16 cellular contexts compared by ENCODE assay signal in the genomic region with DNA sequence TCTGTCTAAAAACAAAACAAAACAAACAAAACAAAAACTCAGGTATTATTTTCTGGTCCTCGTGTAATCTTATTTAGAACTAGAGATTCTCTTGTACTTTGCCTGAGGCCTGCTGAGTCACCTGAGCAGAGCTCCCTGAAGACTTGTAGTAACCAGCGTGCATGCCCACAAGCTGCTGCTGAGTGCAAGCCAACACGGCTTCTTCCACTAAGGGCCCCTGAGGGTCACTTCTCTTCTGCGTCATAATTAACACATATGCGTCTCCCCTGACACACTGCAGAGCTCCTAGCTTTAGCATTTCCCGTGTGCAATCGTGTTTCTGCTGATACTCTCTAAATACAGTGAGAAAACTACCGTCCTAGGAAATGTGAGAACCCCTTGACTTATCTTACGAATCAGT. TPM values are rescaled to one million over a fixed set of nuclear protein-coding genes. Genes with fewer than 3 reads are reported as not detected.
DNase-seq lines count a peak whose midpoint lies in the region; ATAC-seq and TF ChIP-seq lines count a peak whose summit lies in the region.
"Had no signal": no experiment of that assay in that cellular context is flagged by ENCODE, and none has a peak within 500 bp of the region (broad histone marks: within the 10 kb centered on the region; RNA-seq: fewer than 3 reads in every experiment).

No MANE protein-coding gene starts in this region.

- no peaks in the 10 kb centered on the region for H3K36me3 ChIP-seq in PC-9 (ENCODE audit: low read depth)
- H3K36me3 ChIP-seq in suprapubic skin: no peaks in the 10 kb centered on the region
- no peaks in the 10 kb centered on the region for H3K36me3 ChIP-seq in Peyer's patch

- ATAC-seq in central memory CD8-positive, alpha-beta T cell (replicated peaks; ENCODE audit: extremely low read depth, poor library complexity, severe bottlenecking): no peak
- ATAC-seq in HG03354 (IDR thresholded peaks at IDR 0.05; ENCODE audit: poor library complexity, severe bottlenecking, unreplicated experiment): no peak
- ATAC-seq: HCT116; left colon; stimulated activated naive B cell treated with anti-CD40 and anti-IgM and Interleukin-4, amounts not matched to agents 10 μg/mL and 1 μg/mL and 100 μg/mL, for 72 hours had no signal

- H3K4me2 ChIP-seq in PC-9: no peak overlapping the region

- peaks cover 15% of the 10 kb centered on the region for H3K4me1 Mint-ChIP-seq in central memory CD8-positive, alpha-beta T cell

- TF ChIP-seq CTCF in PC-9 (conservative IDR thresholded peaks at IDR 0.05): no peak
- no peak for TF ChIP-seq CTCF in suprapubic skin (IDR thresholded peaks at IDR 0.05)
- TF ChIP-seq CTCF in Peyer's patch (IDR thresholded peaks at IDR 0.05): no peak

- peak; percentile 45 for DNase-seq in stimulated activated CD4-positive, alpha-beta T cell treated with anti-CD3 and anti-CD28 coated beads, Interleukin-15, amount 100 ng/mL, for 24 hours
- no peak for DNase-seq in stimulated activated CD4-positive, alpha-beta T cell treated with anti-CD3 and anti-CD28 coated beads, Interleukin-4, amount 100 ng/mL, for 1 hour
- DNase-seq in PC-9 (peak; percentile 45 to 47), suprapubic skin (ENCODE audit: low spot score in 2 of 2) (no peak), Peyer's patch (no peak), NCI-H69 (lab: John Stamatoyannopoulos, UW) (no peak)
- no peak for DNase-seq in central memory CD8-positive, alpha-beta T cell (ENCODE audit: low spot score in 2 of 2)
- DNase-seq: effector CD8-positive, alpha-beta T cell; GF-D8; left colon; NCI-H510A treated with DMSO at 0.1 percent for 48 hours; stimulated activated naive B cell treated with anti-CD40 and anti-IgM and Interleukin-4, amounts not matched to agents 10 μg/mL and 1 μg/mL and 100 μg/mL, for 72 hours; T-helper 9 cell had no signal

- H3F3A ChIP-seq in PC-9 (ENCODE audit: insufficient read depth, low read depth): peaks cover 10% of the 10 kb centered on the region; the same call in 1 of the 2 replicates

- H3K4me3 ChIP-seq in PC-9 (no peak overlapping the region), suprapubic skin (no peak overlapping the region), Peyer's patch (no peak overlapping the region)

- no peaks in the 10 kb centered on the region for H4K20me1 ChIP-seq in PC-9 (ENCODE audit: insufficient read depth)

- peaks cover 5% of the 10 kb centered on the region for H3K36me3 Mint-ChIP-seq in central memory CD8-positive, alpha-beta T cell (ENCODE audit: insufficient read depth)
- H3K36me3 Mint-ChIP-seq: stimulated activated naive B cell treated with anti-CD40 and anti-IgM and Interleukin-4, amounts not matched to agents 10 μg/mL and 1 μg/mL and 100 μg/mL, for 72 hours had no signal

- H3K9me3 ChIP-seq in PC-9 (ENCODE audit: insufficient read depth, low read depth) (no peaks in the 10 kb centered on the region), suprapubic skin (no peaks in the 10 kb centered on the region), Peyer's patch (no peaks in the 10 kb centered on the region)

- WGBS in suprapubic skin: 67% methylated on average over 9 of the region's 9 CpGs

- no peak overlapping the region for H2AFZ ChIP-seq in PC-9

- POLR2A ChIA-PET in PC-9 (lab: Charles Lee; ENCODE audit: unreplicated experiment): interaction anchor here (1.0 kb wide), 1 partner anchor 1378 kb away, joined by 5 read pairs; no protein-coding TSS in a partner anchor

- CTCF ChIA-PET in PC-9 (lab: Charles Lee): no interaction called here

- TF ChIP-seq POLR2A in suprapubic skin (IDR thresholded peaks at IDR 0.05): no peak
- no peak for TF ChIP-seq POLR2A in Peyer's patch (IDR thresholded peaks at IDR 0.05)

- H3K9me3 Mint-ChIP-seq in central memory CD8-positive, alpha-beta T cell: no peaks in the 10 kb centered on the region

- H3K27me3 ChIP-seq in PC-9 (ENCODE audit: insufficient read depth, low read depth): no peaks in the 10 kb centered on the region
- H3K27me3 ChIP-seq in suprapubic skin: no peaks in the 10 kb centered on the region
- no peaks in the 10 kb centered on the region for H3K27me3 ChIP-seq in Peyer's patch

- H3K4me3 Mint-ChIP-seq in central memory CD8-positive, alpha-beta T cell: no peak overlapping the region
- H3K4me3 Mint-ChIP-seq: B cell; stimulated activated naive B cell treated with anti-CD40 and anti-IgM and Interleukin-4, amounts not matched to agents 10 μg/mL and 1 μg/mL and 100 μg/mL, for 72 hours had no signal

- H3K27me3 Mint-ChIP-seq in central memory CD8-positive, alpha-beta T cell: no peaks in the 10 kb centered on the region

- no TSS peak for BruUV-seq in PC-9 (replicated peaks; lab: Mats Ljungman, UMichigan)

- H3K4me1 ChIP-seq in PC-9 (replicated peaks; ENCODE audit: insufficient read depth) (peaks cover 9% of the 10 kb centered on the region), suprapubic skin (peaks cover 9% of the 10 kb centered on the region), Peyer's patch (no peaks in the 10 kb centered on the region)

- no peak overlapping the region for H3K27ac ChIP-seq in PC-9
- peak overlapping the region; percentile 2 for H3K27ac ChIP-seq in suprapubic skin
- no peak overlapping the region for H3K27ac ChIP-seq in Peyer's patch

- no peaks in the 10 kb centered on the region for H3K79me2 ChIP-seq in PC-9 (ENCODE audit: low read depth)

- intact Hi-C loops in PC-9 (cut with micrococcal nuclease; ENCODE audit: unreplicated experiment): no loop called here

- H3K27ac Mint-ChIP-seq in central memory CD8-positive, alpha-beta T cell (ENCODE audit: low read depth): peak overlapping the region; percentile 46
- H3K27ac Mint-ChIP-seq: B cell; stimulated activated naive B cell treated with anti-CD40 and anti-IgM and Interleukin-4, amounts not matched to agents 10 μg/mL and 1 μg/mL and 100 μg/mL, for 72 hours had no signal

- TF ChIP-seq EP300 in suprapubic skin (IDR thresholded peaks at IDR 0.05): no peak

- H3K9me2 ChIP-seq in PC-9 (ENCODE audit: insufficient read depth): no peaks in the 10 kb centered on the region

RNA-seq across cellular contexts. Expression of gene NDFIP1, which starts 10.9 kb away (rescaled TPM):
- total RNA-seq in PC-9 (2021) (40.7 and 40.9 TPM in 2 replicates), suprapubic skin (100 to 1,000 TPM in 1 of 4 donors, 10 to 100 TPM in 3; 57.8 to 116 (median 75.7) TPM), Peyer's patch (100 to 1,000 TPM in 2 of 4 donors, 10 to 100 TPM in 2; 30.5 to 112 (median 93.0) TPM)

Comparison
In these comparisons a context has a peak if more than half of its experiments do, and no peak if none do; other contexts are left out.
1. DNase-seq: peak in stimulated activated CD4-positive, alpha-beta T cell treated with anti-CD3 and anti-CD28 coated beads, Interleukin-15, amount 100 ng/mL, for 24 hours (single experiment) and PC-9 (2 of 2); none in stimulated activated CD4-positive, alpha-beta T cell treated with anti-CD3 and anti-CD28 coated beads, Interleukin-4, amount 100 ng/mL, for 1 hour (single experiment), central memory CD8-positive, alpha-beta T cell (0 of 2), suprapubic skin (0 of 2), Peyer's patch (0 of 3) and NCI-H69 (single experiment).